Comparison of ENCODE assay signal across 8 cellular contexts in genomic region chr19:17234911-17235617, GRCh38. TPM values are rescaled to one million over a fixed set of nuclear protein-coding genes. Genes with fewer than 3 reads are reported as not detected.
DNase-seq lines count a peak whose midpoint lies in the region; ATAC-seq and TF ChIP-seq lines count a peak whose summit lies in the region.

No MANE protein-coding gene starts in this region.

- no peaks in the 10 kb centered on the region for H3K27me3 ChIP-seq in skeletal muscle satellite cell (ENCODE audit: control insufficient read depth, insufficient read depth, low read length)

- intact Hi-C loops in left ventricle myocardium superior (cut with micrococcal nuclease), result no loop called here

- H3K4me1 Mint-ChIP-seq in activated naive CD8-positive, alpha-beta T cell (ENCODE audit: low read depth), result peaks cover 6% of the 10 kb centered on the region

- peak overlapping the region; percentile 77 for H3K4me3 ChIP-seq in skeletal muscle satellite cell (ENCODE audit: low read length)

- DNase-seq in NCI-H2196 (lab: John Stamatoyannopoulos, UW; ENCODE audit: unreplicated experiment), result peak; percentile 70
- no peak for DNase-seq in NCI-H2196 treated with DMSO at 0.1 percent for 48 hours (lab: John Stamatoyannopoulos, UW; ENCODE audit: unreplicated experiment)
- peak; percentile 70 for DNase-seq in left ventricle myocardium superior
- no peak for DNase-seq in NCI-H187 (lab: John Stamatoyannopoulos, UW)

- TF ChIP-seq POLR2A in Raji (IDR thresholded peaks at IDR 0.05; ENCODE audit: insufficient read depth, low read depth, low read length), result peak; percentile 64

- no peaks in the 10 kb centered on the region for H3K9me3 Mint-ChIP-seq in activated naive CD8-positive, alpha-beta T cell (ENCODE audit: low read depth)

- peaks cover 44% of the 10 kb centered on the region for H3K36me3 ChIP-seq in skeletal muscle satellite cell (ENCODE audit: insufficient read depth, low read length)

- H3K4me2 ChIP-seq in skeletal muscle satellite cell (ENCODE audit: low read length), result peak overlapping the region; percentile 93

- no peaks in the 10 kb centered on the region for H3K36me3 Mint-ChIP-seq in activated naive CD8-positive, alpha-beta T cell

- H3K4me1 ChIP-seq in skeletal muscle satellite cell (ENCODE audit: control insufficient read depth, insufficient read depth, low read length), result peaks cover 20% of the 10 kb centered on the region

- ATAC-seq in HG03439 (IDR thresholded peaks at IDR 0.05; ENCODE audit: unreplicated experiment) (peak; percentile 54), left ventricle myocardium superior (peak; percentile 73)

- peak overlapping the region; percentile 72 for H3K9ac ChIP-seq in skeletal muscle satellite cell (ENCODE audit: low read depth, low read length)

- H3K27me3 Mint-ChIP-seq in activated naive CD8-positive, alpha-beta T cell, result no peaks in the 10 kb centered on the region

- H3K4me3 Mint-ChIP-seq in activated naive CD8-positive, alpha-beta T cell, result peak overlapping the region; percentile 78

- H3K9me3 ChIP-seq in skeletal muscle satellite cell (replicated peaks; ENCODE audit: low read length), result no peaks in the 10 kb centered on the region

- H3K27ac Mint-ChIP-seq in activated naive CD8-positive, alpha-beta T cell, result peak overlapping the region; percentile 46

RNA-seq across cellular contexts. Expression of gene OCEL1, which starts 9.0 kb away (rescaled TPM):
- 28.0 TPM for total RNA-seq in left ventricle myocardium superior
- total RNA-seq in skeletal muscle satellite cell (2012; rRNA removed), result 1.0 and 2.4 TPM in 2 replicates

RNA-seq across cellular contexts. Expression of gene NR2F6, which starts 10.7 kb away (rescaled TPM):
- total RNA-seq in left ventricle myocardium superior, result 82.4 TPM
- total RNA-seq in skeletal muscle satellite cell (2012; rRNA removed), result 27.9 and 45.0 TPM in 2 replicates

RNA-seq across cellular contexts. Expression of gene USE1, which starts 19.9 kb away (rescaled TPM):
- 27.4 TPM for total RNA-seq in left ventricle myocardium superior
- 19.5 and 19.7 TPM in 2 replicates for total RNA-seq in skeletal muscle satellite cell (2012; rRNA removed)

RNA-seq across cellular contexts. Expression of gene USHBP1, which starts 29.5 kb away (rescaled TPM):
- total RNA-seq in left ventricle myocardium superior, result 9.3 TPM
- not detected in 2 replicates for total RNA-seq in skeletal muscle satellite cell (2012; rRNA removed)

RNA-seq across cellular contexts. Expression of gene BABAM1, which starts 32.2 kb away (rescaled TPM):
- total RNA-seq in left ventricle myocardium superior, result 82.0 TPM
- total RNA-seq in skeletal muscle satellite cell (2012; rRNA removed), result 77.6 and 96.1 TPM in 2 replicates

Comparison
In these comparisons a context has a peak if more than half of its experiments do, and no peak if none do; other contexts are left out.
1. DNase-seq: peak in NCI-H2196 (single experiment) and left ventricle myocardium superior (single experiment); none in NCI-H2196 treated with DMSO at 0.1 percent for 48 hours (single experiment) and NCI-H187 (0 of 2).